9 cellular contexts compared by ENCODE assay signal in genomic region chr6:108175592-108176279, GRCh38. TPM values are rescaled to one million over a fixed set of nuclear protein-coding genes. Genes with fewer than 3 reads are reported as not detected.
A peak's percentile ranks its signal among the peaks of the same experiment; 100 is the strongest.
DNase-seq lines count a peak whose midpoint lies in the region; ATAC-seq and TF ChIP-seq lines count a peak whose summit lies in the region.
"Had no signal": no experiment of that assay in that cellular context is flagged by ENCODE, and none has a peak within 500 bp of the region (broad histone marks: within the 10 kb centered on the region; RNA-seq: fewer than 3 reads in every experiment).

No MANE protein-coding gene starts in this region.

- H3K36me3 Mint-ChIP-seq in neural progenitor cell: no peaks in the 10 kb centered on the region

- peaks cover 20% of the 10 kb centered on the region for H3K4me1 Mint-ChIP-seq in neural progenitor cell

- no peaks in the 10 kb centered on the region for H3K79me2 ChIP-seq in Loucy (ENCODE audit: insufficient read depth, low read length)
- no peaks in the 10 kb centered on the region for H3K79me2 ChIP-seq in neural progenitor cell (ENCODE audit: low read depth)

- H3K4me2 ChIP-seq in Loucy (ENCODE audit: low read depth, low read length, poor library complexity, severe bottlenecking) (no peak overlapping the region), neural progenitor cell (peak overlapping the region; percentile 73)

- DNase-seq in DMS53 treated with DMSO at 0.1 percent for 48 hours (lab: John Stamatoyannopoulos, UW; ENCODE audit: unreplicated experiment): peak; percentile 17
- DNase-seq in ecto neural progenitor cell (ENCODE audit: low spot score): peak; percentile 68
- peak; percentile 74 for DNase-seq in neural progenitor cell (ENCODE audit: low spot score)
- DNase-seq in pons (ENCODE audit: low spot score): no peak
- DNase-seq in dorsolateral prefrontal cortex: no peak
- DNase-seq in stimulated activated CD4-positive, alpha-beta T cell treated with anti-CD3 and anti-CD28 coated beads, Interleukin-1b, Interleukin-23, amount 100 ng/mL, for 48 hours: no peak
- DNase-seq: hypothalamus had no signal

- no peaks in the 10 kb centered on the region for H3K9me2 ChIP-seq in Loucy (replicated peaks; ENCODE audit: low read depth, low read length)

- intact Hi-C loops in dorsolateral prefrontal cortex (cut with DNase I): no loop called here

- H3K4me3 ChIP-seq in Loucy (ENCODE audit: low read length, poor library complexity, severe bottlenecking): no peak overlapping the region
- peak overlapping the region; percentile 24 for H3K4me3 ChIP-seq in neural progenitor cell
- peak overlapping the region in 1 of 59 donors; percentile 8 for H3K4me3 ChIP-seq in dorsolateral prefrontal cortex

- no peak overlapping the region for H3K27ac Mint-ChIP-seq in neural progenitor cell

- H3F3A ChIP-seq in Loucy (ENCODE audit: low read depth) (no peaks in the 10 kb centered on the region), neural progenitor cell (ENCODE audit: low read depth) (peaks cover 39% of the 10 kb centered on the region)

- no peaks in the 10 kb centered on the region for H4K20me1 ChIP-seq in Loucy (ENCODE audit: insufficient read depth, low read length, poor library complexity, severe bottlenecking)
- H4K20me1 ChIP-seq in neural progenitor cell (ENCODE audit: low read depth): peaks cover 65% of the 10 kb centered on the region

- H3K4me1 ChIP-seq in Loucy (ENCODE audit: insufficient read depth, low read length, poor library complexity, severe bottlenecking): peaks cover 5% of the 10 kb centered on the region
- H3K4me1 ChIP-seq in neural progenitor cell: peaks cover 27% of the 10 kb centered on the region

- H3K27me3 ChIP-seq in Loucy (ENCODE audit: insufficient read depth, low read length, poor library complexity, severe bottlenecking) (no peaks in the 10 kb centered on the region), neural progenitor cell (peaks cover 99% of the 10 kb centered on the region), dorsolateral prefrontal cortex (peaks cover 0 to 46% (median 9%) of the 10 kb centered on the region in 45 donors)

- H2AFZ ChIP-seq in Loucy (ENCODE audit: low read length): no peak overlapping the region
- H2AFZ ChIP-seq in neural progenitor cell (replicated peaks): no peak overlapping the region

- H3K9me3 ChIP-seq in Loucy (ENCODE audit: insufficient read depth, low read depth, low read length) (no peaks in the 10 kb centered on the region), neural progenitor cell (ENCODE audit: low read depth) (no peaks in the 10 kb centered on the region)

- peak overlapping the region; percentile 75 for H3K4me3 Mint-ChIP-seq in neural progenitor cell

- H3K27me3 Mint-ChIP-seq in neural progenitor cell (ENCODE audit: insufficient read depth, low read depth): peaks cover 84% of the 10 kb centered on the region

- TF ChIP-seq CTCF in Loucy (conservative IDR thresholded peaks at IDR 0.05; ENCODE audit: low read length) (peak; percentile 48), neural progenitor cell (IDR thresholded peaks at IDR 0.05) (peak; percentile 62), dorsolateral prefrontal cortex (IDR thresholded peaks at IDR 0.05 in 54 of 56, conservative IDR thresholded peaks at IDR 0.05 in 2 of 56; ENCODE audit: low read depth in 1 of 56, partially characterized antibody in 56 of 56) (no peak)

- H3K9ac ChIP-seq in Loucy (ENCODE audit: low read depth, low read length, poor library complexity, severe bottlenecking) (no peak overlapping the region), neural progenitor cell (no peak overlapping the region)

- H3K27ac ChIP-seq in neural progenitor cell (no peak overlapping the region), dorsolateral prefrontal cortex (no peak overlapping the region)

- no peaks in the 10 kb centered on the region for H3K9me3 Mint-ChIP-seq in neural progenitor cell

- no peak for ATAC-seq in HG03039 (IDR thresholded peaks at IDR 0.05; ENCODE audit: unreplicated experiment)

- H3K36me3 ChIP-seq in Loucy (ENCODE audit: insufficient read depth, low read length) (no peaks in the 10 kb centered on the region), neural progenitor cell (no peaks in the 10 kb centered on the region)

RNA-seq across cellular contexts. Expression of gene NR2E1, which starts 9.9 kb away (rescaled TPM):
- total RNA-seq in neural progenitor cell (ENCODE audit: low replicate concordance) (0.25 and 1.0 TPM in 2 replicates), dorsolateral prefrontal cortex (10 to 100 TPM in 109 of 120 experiments, 1 to 10 TPM in 11; 5.0 to 64.6 (median 15.3) TPM)

Comparison
In these comparisons a context has a peak if more than half of its experiments do, and no peak if none do; other contexts are left out.
1. DNase-seq: peak in DMS53 treated with DMSO at 0.1 percent for 48 hours (single experiment), ecto neural progenitor cell (single experiment) and neural progenitor cell (single experiment); none in pons (single experiment), dorsolateral prefrontal cortex (0 of 10) and stimulated activated CD4-positive, alpha-beta T cell treated with anti-CD3 and anti-CD28 coated beads, Interleukin-1b, Interleukin-23, amount 100 ng/mL, for 48 hours (single experiment).
2. CTCF ChIP-seq: peak in Loucy (single experiment) and neural progenitor cell (single experiment); none in dorsolateral prefrontal cortex (0 of 56).